In genomic region chr11:102640946-102641345, GRCh38 we compare ENCODE assay signal across 32 cellular contexts. TPM values are rescaled to one million over a fixed set of nuclear protein-coding genes. Genes with fewer than 3 reads are reported as not detected.
DNase-seq lines count a peak whose midpoint lies in the region; ATAC-seq and TF ChIP-seq lines count a peak whose summit lies in the region.
"Had no signal": no experiment of that assay in that cellular context is flagged by ENCODE, and none has a peak within 500 bp of the region (broad histone marks: within the 10 kb centered on the region; RNA-seq: fewer than 3 reads in every experiment).

No MANE protein-coding gene starts in this region.

- intact Hi-C loops in dorsolateral prefrontal cortex (cut with DNase I) = no loop called here
- intact Hi-C loops in activated T-helper 1 cell treated with anti-CD3 and anti-CD28 coated beads, Interleukin-12 subunit alpha, Interleukin-12 subunit beta, Interleukin-2, Interleukin-4 antibody, amounts not matched to agents 30 ng/mL and 10 ng/mL and 1 ng/mL, durations not matched to agents 14 hours and 24 hours and 36 hours (cut with micrococcal nuclease) = no loop called here

- no peaks in the 10 kb centered on the region for H3K27me3 ChIP-seq in mesenchymal stem cell (ENCODE audit: control insufficient read depth in 1 of 2, insufficient read depth in 1 of 2, low read length in 2 of 2)
- H3K27me3 ChIP-seq in trophoblast cell (ENCODE audit: insufficient read depth, low read length) = no peaks in the 10 kb centered on the region
- no peaks in the 10 kb centered on the region for H3K27me3 ChIP-seq in dorsolateral prefrontal cortex
- H3K27me3 ChIP-seq: adrenal gland had no signal

- H2AK5ac ChIP-seq in mesenchymal stem cell (ENCODE audit: low read length, severe bottlenecking) (no peak overlapping the region), trophoblast cell (ENCODE audit: low read length) (no peak overlapping the region)

- no peaks in the 10 kb centered on the region for H3K4me1 Mint-ChIP-seq in activated T-helper 1 cell treated with anti-CD3 and anti-CD28 coated beads, Interleukin-12 subunit alpha, Interleukin-12 subunit beta, Interleukin-2, Interleukin-4 antibody, amounts not matched to agents 30 ng/mL and 10 ng/mL and 1 ng/mL, durations not matched to agents 14 hours and 24 hours and 36 hours (ENCODE audit: low read depth)
- H3K4me1 Mint-ChIP-seq: activated CD4-positive, alpha-beta T cell treated with anti-CD3 and anti-CD28 coated beads for 36 hours; activated naive CD4-positive, alpha-beta T cell treated with anti-CD3 and anti-CD28 coated beads, Interleukin-2, amount 10 ng/mL, durations not matched to agents 7 days and 5 days; activated T-helper 17 cell treated with anti-CD3 and anti-CD28 coated beads, Interleukin-2, amount 50 U/mL, for 72 hours; naive B cell had no signal

- H4K8ac ChIP-seq in mesenchymal stem cell (ENCODE audit: low read length) = no peak overlapping the region
- H4K8ac ChIP-seq in trophoblast cell (ENCODE audit: low read depth, low read length) = no peak overlapping the region

- 19% methylated on average over 7 of the region's 8 CpGs for WGBS in mesenchymal stem cell
- WGBS in trophoblast cell (ENCODE audit: extremely low coverage, insufficient coverage, insufficient read length) = no CpG with 5 or more reads among the region's 8 CpGs

- no peak overlapping the region for H3K4me2 ChIP-seq in mesenchymal stem cell (ENCODE audit: low read length, poor library complexity, severe bottlenecking)
- no peak overlapping the region for H3K4me2 ChIP-seq in trophoblast cell (ENCODE audit: low read length)

- H3K9ac ChIP-seq in mesenchymal stem cell (ENCODE audit: low read length) = no peak overlapping the region
- no peak overlapping the region for H3K9ac ChIP-seq in trophoblast cell (ENCODE audit: low read length)
- H3K9ac ChIP-seq: GM23248 had no signal

- H2BK12ac ChIP-seq in mesenchymal stem cell (ENCODE audit: low read length in 2 of 2) (peak overlapping the region in 1 of 2 experiments; percentile 29), trophoblast cell (ENCODE audit: low read length) (no peak overlapping the region)

- TF ChIP-seq CTCF in fibroblast of villous mesenchyme (IDR thresholded peaks at IDR 0.05; ENCODE audit: insufficient read depth, low read depth, low read length) (no peak), dorsolateral prefrontal cortex (IDR thresholded peaks at IDR 0.05 in 54 of 56, conservative IDR thresholded peaks at IDR 0.05 in 2 of 56; ENCODE audit: low read depth in 1 of 56, partially characterized antibody in 56 of 56) (no peak)

- peaks cover 19% of the 10 kb centered on the region for H3K27me3 Mint-ChIP-seq in activated T-helper 1 cell treated with anti-CD3 and anti-CD28 coated beads, Interleukin-12 subunit alpha, Interleukin-12 subunit beta, Interleukin-2, Interleukin-4 antibody, amounts not matched to agents 30 ng/mL and 10 ng/mL and 1 ng/mL, durations not matched to agents 14 hours and 24 hours and 36 hours (ENCODE audit: insufficient read depth)
- H3K27me3 Mint-ChIP-seq: activated CD4-positive, alpha-beta T cell treated with anti-CD3 and anti-CD28 coated beads for 36 hours had no signal

- H3K9me3 Mint-ChIP-seq in activated T-helper 1 cell treated with anti-CD3 and anti-CD28 coated beads, Interleukin-12 subunit alpha, Interleukin-12 subunit beta, Interleukin-2, Interleukin-4 antibody, amounts not matched to agents 30 ng/mL and 10 ng/mL and 1 ng/mL, durations not matched to agents 14 hours and 24 hours and 36 hours = no peaks in the 10 kb centered on the region
- H3K9me3 Mint-ChIP-seq: activated naive CD4-positive, alpha-beta T cell treated with anti-CD3 and anti-CD28 coated beads, Interleukin-2, amount 10 ng/mL, durations not matched to agents 7 days and 5 days; activated T-helper 17 cell treated with anti-CD3 and anti-CD28 coated beads, Interleukin-2, amount 50 U/mL, for 72 hours; naive B cell had no signal

- DNase-seq in NCI-H2227 (lab: John Stamatoyannopoulos, UW; ENCODE audit: unreplicated experiment) = peak; percentile 3
- DNase-seq in NCI-H2227 treated with DMSO at 0.1 percent for 48 hours (lab: John Stamatoyannopoulos, UW) = no peak
- peak; percentile 17 for DNase-seq in fibroblast of villous mesenchyme (ENCODE audit: low read depth)
- DNase-seq in mesenchymal stem cell = peak; percentile 48
- no peak for DNase-seq in trophoblast cell
- DNase-seq in dorsolateral prefrontal cortex = no peak
- DNase-seq in activated T-helper 1 cell treated with anti-CD3 and anti-CD28 coated beads, Interleukin-12 subunit alpha, Interleukin-12 subunit beta, Interleukin-2, Interleukin-4 antibody, amounts not matched to agents 30 ng/mL and 10 ng/mL and 1 ng/mL, durations not matched to agents 14 hours and 24 hours and 36 hours (ENCODE audit: low spot score) = no peak
- DNase-seq: activated CD4-positive, alpha-beta T cell treated with anti-CD3 and anti-CD28 coated beads for 36 hours; activated CD8-positive, alpha-beta T cell treated with anti-CD3 and anti-CD28 coated beads, Interleukin-2, amount 10 ng/mL, durations not matched to agents 7 days and 5 days; activated naive CD4-positive, alpha-beta T cell treated with anti-CD3 and anti-CD28 coated beads, Interleukin-2, amount 10 ng/mL, durations not matched to agents 7 days and 5 days; adrenal gland; cerebellar nuclear complex; dermis blood vessel endothelial cell; DMS53; GM23248; Karpas-422; left ventricle myocardium superior; naive B cell; NCI-H2081; NCI-H226; NCI-H526 treated with DMSO at 0.1 percent for 48 hours; occipital lobe; psoas muscle; stimulated activated naive CD4-positive, alpha-beta T cell; T-helper 9 cell had no signal

- no peak overlapping the region for H3K14ac ChIP-seq in mesenchymal stem cell (ENCODE audit: low read length in 2 of 2)
- H3K14ac ChIP-seq in trophoblast cell (ENCODE audit: low read length) = no peak overlapping the region

- no peaks in the 10 kb centered on the region for H3K79me2 ChIP-seq in trophoblast cell (ENCODE audit: control insufficient read depth, insufficient read depth, low read length, poor library complexity)

- no peak overlapping the region for H4K12ac ChIP-seq in trophoblast cell (ENCODE audit: low read depth, low read length)

- H2BK120ac ChIP-seq in mesenchymal stem cell (ENCODE audit: low read depth, low read length) (no peak overlapping the region), trophoblast cell (ENCODE audit: insufficient read depth, low read length, poor library complexity) (no peak overlapping the region)

- H4K91ac ChIP-seq in mesenchymal stem cell (ENCODE audit: low read length) (no peak overlapping the region), trophoblast cell (ENCODE audit: low read depth, low read length) (no peak overlapping the region)

- no peak overlapping the region for H3K4me3 Mint-ChIP-seq in activated T-helper 1 cell treated with anti-CD3 and anti-CD28 coated beads, Interleukin-12 subunit alpha, Interleukin-12 subunit beta, Interleukin-2, Interleukin-4 antibody, amounts not matched to agents 30 ng/mL and 10 ng/mL and 1 ng/mL, durations not matched to agents 14 hours and 24 hours and 36 hours
- H3K4me3 Mint-ChIP-seq: activated CD4-positive, alpha-beta T cell treated with anti-CD3 and anti-CD28 coated beads for 36 hours; activated CD8-positive, alpha-beta T cell treated with anti-CD3 and anti-CD28 coated beads, Interleukin-2, amount 10 ng/mL, durations not matched to agents 7 days and 5 days; activated naive CD4-positive, alpha-beta T cell treated with anti-CD3 and anti-CD28 coated beads, Interleukin-2, amount 10 ng/mL, durations not matched to agents 7 days and 5 days; activated T-helper 17 cell treated with anti-CD3 and anti-CD28 coated beads, Interleukin-2, amount 50 U/mL, for 72 hours; brain had no signal

- no peak for ATAC-seq in GM18873 (IDR thresholded peaks at IDR 0.05; ENCODE audit: low FRiP score, unreplicated experiment)
- ATAC-seq: activated CD4-positive, alpha-beta T cell treated with anti-CD3 and anti-CD28 coated beads for 36 hours; activated CD8-positive, alpha-beta T cell treated with anti-CD3 and anti-CD28 coated beads, Interleukin-2, amount 10 ng/mL, durations not matched to agents 7 days and 5 days; activated T-helper 17 cell treated with anti-CD3 and anti-CD28 coated beads, Interleukin-2, amount 50 U/mL, for 72 hours; left ventricle myocardium superior; psoas muscle had no signal

- no peak overlapping the region for H3K4me3 ChIP-seq in fibroblast of villous mesenchyme (ENCODE audit: low read depth, low read length)
- no peak overlapping the region for H3K4me3 ChIP-seq in mesenchymal stem cell (ENCODE audit: insufficient read depth in 1 of 2, low read depth in 1 of 2, low read length in 2 of 2)
- no peak overlapping the region for H3K4me3 ChIP-seq in trophoblast cell (ENCODE audit: low read depth, low read length)
- H3K4me3 ChIP-seq in dorsolateral prefrontal cortex = no peak overlapping the region
- H3K4me3 ChIP-seq: adrenal gland, GM23248, psoas muscle had no signal

- H3K18ac ChIP-seq in mesenchymal stem cell (ENCODE audit: low read depth in 1 of 2, low read length in 2 of 2) = peak overlapping the region in 1 of 2 experiments; percentile 46
- no peak overlapping the region for H3K18ac ChIP-seq in trophoblast cell (ENCODE audit: low read length)

- H3K36me3 ChIP-seq in mesenchymal stem cell (ENCODE audit: control insufficient read depth in 1 of 2, insufficient read depth in 2 of 2, low read depth in 1 of 2, low read length in 2 of 2) (no peaks in the 10 kb centered on the region), trophoblast cell (ENCODE audit: control insufficient read depth in 1 of 2, insufficient read depth in 2 of 2, low read length in 2 of 2) (no peaks in the 10 kb centered on the region)
- H3K36me3 ChIP-seq: adrenal gland had no signal

- no peak overlapping the region for H2BK5ac ChIP-seq in mesenchymal stem cell (ENCODE audit: low read depth, low read length, poor library complexity, severe bottlenecking)
- no peak overlapping the region for H2BK5ac ChIP-seq in trophoblast cell (ENCODE audit: low read depth, low read length, poor library complexity)

- H3K4me1 ChIP-seq in mesenchymal stem cell (ENCODE audit: control insufficient read depth, insufficient read depth, low read depth, low read length) = peaks cover 2% of the 10 kb centered on the region
- peaks cover 3% of the 10 kb centered on the region in 2 experiments for H3K4me1 ChIP-seq in trophoblast cell (ENCODE audit: control insufficient read depth in 1 of 2, insufficient read depth in 2 of 2, low read length in 2 of 2)
- H3K4me1 ChIP-seq: adrenal gland, psoas muscle had no signal

- H2AFZ ChIP-seq in mesenchymal stem cell (ENCODE audit: low read depth, low read length) (no peak overlapping the region), trophoblast cell (ENCODE audit: insufficient read depth, low read length, poor library complexity) (no peak overlapping the region)
- H2AFZ ChIP-seq: GM23248 had no signal

- no peak overlapping the region for H3K23ac ChIP-seq in mesenchymal stem cell (ENCODE audit: low read length in 2 of 2)
- H3K23ac ChIP-seq in trophoblast cell (ENCODE audit: low read length) = no peak overlapping the region

- H3K9me3 ChIP-seq in mesenchymal stem cell (ENCODE audit: control insufficient read depth, low read length) (no peaks in the 10 kb centered on the region), trophoblast cell (ENCODE audit: insufficient read depth, low read depth, low read length) (no peaks in the 10 kb centered on the region)
- H3K9me3 ChIP-seq: adrenal gland, Caco-2, psoas muscle had no signal

- no peaks in the 10 kb centered on the region for H3K36me3 Mint-ChIP-seq in activated T-helper 1 cell treated with anti-CD3 and anti-CD28 coated beads, Interleukin-12 subunit alpha, Interleukin-12 subunit beta, Interleukin-2, Interleukin-4 antibody, amounts not matched to agents 30 ng/mL and 10 ng/mL and 1 ng/mL, durations not matched to agents 14 hours and 24 hours and 36 hours (ENCODE audit: low read depth)
- H3K36me3 Mint-ChIP-seq: activated naive CD4-positive, alpha-beta T cell treated with anti-CD3 and anti-CD28 coated beads, Interleukin-2, amount 10 ng/mL, durations not matched to agents 7 days and 5 days; brain; naive B cell had no signal

- H3K79me1 ChIP-seq in mesenchymal stem cell (replicated peaks; ENCODE audit: low read length, poor library complexity, severe bottlenecking) (no peaks in the 10 kb centered on the region), trophoblast cell (ENCODE audit: low read length) (no peaks in the 10 kb centered on the region)

- H3K4ac ChIP-seq in mesenchymal stem cell (ENCODE audit: low read depth in 1 of 2, low read length in 2 of 2) (no peak overlapping the region), trophoblast cell (ENCODE audit: low read depth, low read length) (no peak overlapping the region)

- H2BK15ac ChIP-seq in mesenchymal stem cell (ENCODE audit: low read depth, poor library complexity, severe bottlenecking) = no peak overlapping the region

- no peak overlapping the region for H3K27ac ChIP-seq in mesenchymal stem cell (ENCODE audit: low read length, poor library complexity, severe bottlenecking)
- no peak overlapping the region for H3K27ac ChIP-seq in trophoblast cell (ENCODE audit: low read depth, low read length)
- no peak overlapping the region for H3K27ac ChIP-seq in dorsolateral prefrontal cortex
- H3K27ac ChIP-seq: 22Rv1, adrenal gland, C4-2B, GM23248, psoas muscle had no signal

- H3K27ac Mint-ChIP-seq in activated T-helper 1 cell treated with anti-CD3 and anti-CD28 coated beads, Interleukin-12 subunit alpha, Interleukin-12 subunit beta, Interleukin-2, Interleukin-4 antibody, amounts not matched to agents 30 ng/mL and 10 ng/mL and 1 ng/mL, durations not matched to agents 14 hours and 24 hours and 36 hours = no peak overlapping the region
- H3K27ac Mint-ChIP-seq: activated CD4-positive, alpha-beta T cell treated with anti-CD3 and anti-CD28 coated beads for 36 hours; activated CD8-positive, alpha-beta T cell treated with anti-CD3 and anti-CD28 coated beads, Interleukin-2, amount 10 ng/mL, durations not matched to agents 7 days and 5 days; activated naive CD4-positive, alpha-beta T cell treated with anti-CD3 and anti-CD28 coated beads, Interleukin-2, amount 10 ng/mL, durations not matched to agents 7 days and 5 days; activated T-helper 17 cell treated with anti-CD3 and anti-CD28 coated beads, Interleukin-2, amount 50 U/mL, for 72 hours; brain; naive B cell had no signal

RNA-seq across cellular contexts. Expression of gene MMP20, which starts 15.8 kb away (rescaled TPM):
- total RNA-seq in fibroblast of villous mesenchyme (not detected in 2 replicates), dorsolateral prefrontal cortex (not detected)
- polyA plus RNA-seq in mesenchymal stem cell (2013, experiment 1 of 2) = not detected
- polyA plus RNA-seq in mesenchymal stem cell (2013, experiment 2 of 2) = not detected
- polyA plus RNA-seq in trophoblast cell (2013) = 0.04 and 0.12 TPM in 2 replicates
- total RNA-seq in activated T-helper 1 cell treated with anti-CD3 and anti-CD28 coated beads, Interleukin-12 subunit alpha, Interleukin-12 subunit beta, Interleukin-2, Interleukin-4 antibody, amounts not matched to agents 30 ng/mL and 10 ng/mL and 1 ng/mL, durations not matched to agents 14 hours and 24 hours and 36 hours = not detected in 2 replicates
- total RNA-seq: activated CD4-positive, alpha-beta T cell treated with anti-CD3 and anti-CD28 coated beads for 36 hours; activated CD8-positive, alpha-beta T cell treated with anti-CD3 and anti-CD28 coated beads, Interleukin-2, amount 10 ng/mL, durations not matched to agents 7 days and 5 days; activated T-helper 17 cell treated with anti-CD3 and anti-CD28 coated beads, Interleukin-2, amount 50 U/mL, for 72 hours; adrenal gland; Caco-2; dermis blood vessel endothelial cell; GM23248; left ventricle myocardium superior; occipital lobe; psoas muscle; ureter had no signal
- polyA plus RNA-seq: adrenal gland, GM23248, psoas muscle had no signal

Comparison
In these comparisons a context has a peak if more than half of its experiments do, and no peak if none do; other contexts are left out.
1. DNase-seq: peak in NCI-H2227 (single experiment), fibroblast of villous mesenchyme (single experiment) and mesenchymal stem cell (single experiment); none in NCI-H2227 treated with DMSO at 0.1 percent for 48 hours (single experiment), trophoblast cell (0 of 2), dorsolateral prefrontal cortex (0 of 10) and activated T-helper 1 cell treated with anti-CD3 and anti-CD28 coated beads, Interleukin-12 subunit alpha, Interleukin-12 subunit beta, Interleukin-2, Interleukin-4 antibody, amounts not matched to agents 30 ng/mL and 10 ng/mL and 1 ng/mL, durations not matched to agents 14 hours and 24 hours and 36 hours (single experiment).